21 cellular contexts compared by ENCODE assay signal in the genomic region with DNA sequence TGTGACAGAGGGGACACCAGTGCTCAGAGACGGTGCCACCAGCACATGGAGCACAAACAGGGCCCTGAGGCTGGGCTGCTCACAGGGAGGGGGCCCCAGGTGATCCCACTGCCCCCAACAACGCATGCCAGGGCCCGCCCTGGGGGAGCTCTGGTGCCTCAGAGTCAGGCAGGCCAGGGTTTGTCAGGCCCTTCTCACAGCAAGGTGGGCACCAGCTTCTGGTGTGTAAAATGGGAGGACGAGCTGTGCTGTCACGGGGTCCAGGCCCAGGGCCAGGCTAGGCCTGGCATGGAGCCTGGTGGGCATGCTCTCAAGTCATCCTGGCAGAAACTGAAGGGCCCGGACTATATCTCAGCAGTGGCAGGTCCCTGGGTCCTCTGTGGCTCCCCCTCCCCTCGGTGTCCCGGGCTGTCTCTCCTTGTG. TPM values are rescaled to one million over a fixed set of nuclear protein-coding genes. Genes with fewer than 3 reads are reported as not detected.
DNase-seq lines count a peak whose midpoint lies in the region; ATAC-seq and TF ChIP-seq lines count a peak whose summit lies in the region.
"Had no signal": no experiment of that assay in that cellular context is flagged by ENCODE, and none has a peak within 500 bp of the region (broad histone marks: within the 10 kb centered on the region; RNA-seq: fewer than 3 reads in every experiment).

No MANE protein-coding gene starts in this region.

- CTCF ChIA-PET in CD8-positive, alpha-beta T cell (lab: Charles Lee), result interaction anchor here (0.9 to 2.7 kb wide), 3 partner anchors 11 to 163 kb away, joined by 3 to 9 read pairs (median 3); no protein-coding TSS in a partner anchor

- H3K4me1 ChIP-seq in CD8-positive, alpha-beta T cell (ENCODE audit: insufficient read depth, low read length), result peaks cover 40% of the 10 kb centered on the region
- peaks cover 0 to 5% of the 10 kb centered on the region in 2 experiments for H3K4me1 ChIP-seq in trophoblast cell (ENCODE audit: control insufficient read depth in 1 of 2, insufficient read depth in 2 of 2, low read length in 2 of 2)
- H3K4me1 ChIP-seq: parathyroid adenoma had no signal

- H2BK5ac ChIP-seq in trophoblast cell (ENCODE audit: low read depth, low read length, poor library complexity), result no peak overlapping the region

- H3K23ac ChIP-seq in trophoblast cell (ENCODE audit: low read length), result no peak overlapping the region

- no peak overlapping the region for H2AK5ac ChIP-seq in trophoblast cell (ENCODE audit: low read length)

- H3K27ac Mint-ChIP-seq in T-helper 2 cell treated with Interferon-gamma antibody and Interleukin-4, amounts not matched to agents 5 μg/mL and 100 μg/mL, for 36 hours, result peak overlapping the region; percentile 90
- peak overlapping the region; percentile 92 for H3K27ac Mint-ChIP-seq in CD8-positive, alpha-beta T cell
- no peak overlapping the region for H3K27ac Mint-ChIP-seq in central memory CD8-positive, alpha-beta T cell (ENCODE audit: low read depth)
- H3K27ac Mint-ChIP-seq in naive B cell, result peak overlapping the region; percentile 54 to 96 (median 93)

- no peaks in the 10 kb centered on the region for H3K79me2 ChIP-seq in trophoblast cell (ENCODE audit: control insufficient read depth, insufficient read depth, low read length, poor library complexity)
- H3K79me2 ChIP-seq: hepatocyte, parathyroid adenoma had no signal

- no peak overlapping the region for H3K14ac ChIP-seq in trophoblast cell (ENCODE audit: low read length)

- no peak overlapping the region for H3K4me2 ChIP-seq in trophoblast cell (ENCODE audit: low read length)
- H3K4me2 ChIP-seq: hepatocyte, SK-N-SH had no signal

- H3K27me3 ChIP-seq in CD8-positive, alpha-beta T cell (ENCODE audit: insufficient read depth, low read length), result no peaks in the 10 kb centered on the region
- no peaks in the 10 kb centered on the region for H3K27me3 ChIP-seq in trophoblast cell (ENCODE audit: insufficient read depth, low read length)
- H3K27me3 ChIP-seq: cardiac muscle cell, hepatocyte had no signal

- H3K27me3 Mint-ChIP-seq in T-helper 2 cell treated with Interferon-gamma antibody and Interleukin-4, amounts not matched to agents 5 μg/mL and 100 μg/mL, for 36 hours (ENCODE audit: low read depth), result no peaks in the 10 kb centered on the region
- H3K27me3 Mint-ChIP-seq in CD8-positive, alpha-beta T cell (ENCODE audit: low read depth), result no peaks in the 10 kb centered on the region
- no peaks in the 10 kb centered on the region for H3K27me3 Mint-ChIP-seq in central memory CD8-positive, alpha-beta T cell
- H3K27me3 Mint-ChIP-seq in naive B cell, result no peaks in the 10 kb centered on the region

- H3K9me3 ChIP-seq in CD8-positive, alpha-beta T cell (ENCODE audit: low read length), result no peaks in the 10 kb centered on the region
- H3K9me3 ChIP-seq in trophoblast cell (ENCODE audit: insufficient read depth, low read depth, low read length), result no peaks in the 10 kb centered on the region
- H3K9me3 ChIP-seq: SK-N-SH had no signal

- H3K27ac ChIP-seq in CD8-positive, alpha-beta T cell (ENCODE audit: low read depth, low read length), result no peak overlapping the region
- H3K27ac ChIP-seq in trophoblast cell (ENCODE audit: low read depth, low read length), result no peak overlapping the region
- H3K27ac ChIP-seq: 22Rv1, cardiac muscle cell, hepatocyte, parathyroid adenoma had no signal

- no peak overlapping the region for H3K9ac ChIP-seq in trophoblast cell (ENCODE audit: low read length)
- H3K9ac ChIP-seq: parathyroid adenoma, SK-N-SH had no signal

- H3K79me1 ChIP-seq in trophoblast cell (ENCODE audit: low read length), result no peaks in the 10 kb centered on the region

- no peak overlapping the region for H2BK120ac ChIP-seq in trophoblast cell (ENCODE audit: insufficient read depth, low read length, poor library complexity)

- TF ChIP-seq CTCF in CD8-positive, alpha-beta T cell (IDR thresholded peaks at IDR 0.05), result no peak

- H3K4ac ChIP-seq in trophoblast cell (ENCODE audit: low read depth, low read length), result no peak overlapping the region

- no peak overlapping the region for H2AFZ ChIP-seq in trophoblast cell (ENCODE audit: insufficient read depth, low read length, poor library complexity)
- H2AFZ ChIP-seq: hepatocyte, parathyroid adenoma had no signal

- H3K36me3 Mint-ChIP-seq in T-helper 2 cell treated with Interferon-gamma antibody and Interleukin-4, amounts not matched to agents 5 μg/mL and 100 μg/mL, for 36 hours (ENCODE audit: low read depth), result peaks cover 47% of the 10 kb centered on the region
- H3K36me3 Mint-ChIP-seq in CD8-positive, alpha-beta T cell, result peaks cover 48% of the 10 kb centered on the region
- H3K36me3 Mint-ChIP-seq in central memory CD8-positive, alpha-beta T cell (ENCODE audit: insufficient read depth), result peaks cover 44% of the 10 kb centered on the region
- no peaks in the 10 kb centered on the region for H3K36me3 Mint-ChIP-seq in naive B cell

- ATAC-seq in CD8-positive, alpha-beta T cell, result no peak
- ATAC-seq in central memory CD8-positive, alpha-beta T cell (replicated peaks; ENCODE audit: extremely low read depth, poor library complexity, severe bottlenecking), result no peak
- no peak for ATAC-seq in naive B cell (ENCODE audit: low read depth in 2 of 2)
- no peak for ATAC-seq in GM21390 (IDR thresholded peaks at IDR 0.05; ENCODE audit: unreplicated experiment)
- ATAC-seq: Panc1 had no signal

- H3K4me3 Mint-ChIP-seq in T-helper 2 cell treated with Interferon-gamma antibody and Interleukin-4, amounts not matched to agents 5 μg/mL and 100 μg/mL, for 36 hours, result no peak overlapping the region
- H3K4me3 Mint-ChIP-seq in CD8-positive, alpha-beta T cell, result no peak overlapping the region
- peak overlapping the region; percentile 42 for H3K4me3 Mint-ChIP-seq in central memory CD8-positive, alpha-beta T cell
- peak overlapping the region in 3 of 8 donors; percentile 68 to 85 (median 70) for H3K4me3 Mint-ChIP-seq in naive B cell
- H3K4me3 Mint-ChIP-seq: CD14-positive monocyte, endodermal cell had no signal

- no peak overlapping the region for H2BK12ac ChIP-seq in trophoblast cell (ENCODE audit: low read length)

- no CpG with 5 or more reads among the region's 8 CpGs for WGBS in trophoblast cell (ENCODE audit: extremely low coverage, insufficient coverage, insufficient read length)

- POLR2A ChIA-PET in CD8-positive, alpha-beta T cell (lab: Charles Lee), result interaction anchor here (0.9 kb wide), 1 partner anchor 79 kb away, joined by 4 read pairs; no protein-coding TSS in a partner anchor

- no peak overlapping the region for H4K91ac ChIP-seq in trophoblast cell (ENCODE audit: low read depth, low read length)

- no peak overlapping the region for H4K8ac ChIP-seq in trophoblast cell (ENCODE audit: low read depth, low read length)

- H3K4me1 Mint-ChIP-seq in T-helper 2 cell treated with Interferon-gamma antibody and Interleukin-4, amounts not matched to agents 5 μg/mL and 100 μg/mL, for 36 hours (ENCODE audit: low read depth), result peaks cover 22% of the 10 kb centered on the region
- H3K4me1 Mint-ChIP-seq in CD8-positive, alpha-beta T cell (ENCODE audit: low read depth), result peaks cover 34% of the 10 kb centered on the region
- peaks cover 31% of the 10 kb centered on the region for H3K4me1 Mint-ChIP-seq in central memory CD8-positive, alpha-beta T cell
- H3K4me1 Mint-ChIP-seq in naive B cell, result peaks cover 17 to 28% (median 28%) of the 10 kb centered on the region in 3 donors
- H3K4me1 Mint-ChIP-seq: endodermal cell had no signal

- no peaks in the 10 kb centered on the region for H3K9me3 Mint-ChIP-seq in T-helper 2 cell treated with Interferon-gamma antibody and Interleukin-4, amounts not matched to agents 5 μg/mL and 100 μg/mL, for 36 hours
- no peaks in the 10 kb centered on the region for H3K9me3 Mint-ChIP-seq in CD8-positive, alpha-beta T cell
- no peaks in the 10 kb centered on the region for H3K9me3 Mint-ChIP-seq in central memory CD8-positive, alpha-beta T cell
- no peaks in the 10 kb centered on the region for H3K9me3 Mint-ChIP-seq in naive B cell
- H3K9me3 Mint-ChIP-seq: CD14-positive monocyte, endodermal cell had no signal

- H3K4me3 ChIP-seq in CD8-positive, alpha-beta T cell (ENCODE audit: low read depth, low read length), result no peak overlapping the region
- H3K4me3 ChIP-seq in trophoblast cell (ENCODE audit: low read depth, low read length), result no peak overlapping the region
- H3K4me3 ChIP-seq: cardiac muscle cell, hepatocyte had no signal

- no peak overlapping the region for H3K18ac ChIP-seq in trophoblast cell (ENCODE audit: low read length)

- intact Hi-C loops in CD8-positive, alpha-beta T cell (cut with DNase I, micrococcal nuclease), result loop anchor here in 1 of 2 experiments (5.0 kb wide), 1 partner anchor 77 kb away; a partner anchor contains a TSS

- no peak for DNase-seq in T-helper 2 cell treated with Interferon-gamma antibody and Interleukin-4, amounts not matched to agents 5 μg/mL and 100 μg/mL, for 36 hours (ENCODE audit: low spot score)
- DNase-seq in T-helper 2 cell (no peak), naive B cell (no peak), trophoblast cell (no peak), NOMO-1 treated with dmso at 0.1 percent for 144 hours (lab: John Stamatoyannopoulos, UW; ENCODE audit: unreplicated experiment) (no peak)
- DNase-seq in CD8-positive, alpha-beta T cell, result no peak
- no peak for DNase-seq in central memory CD8-positive, alpha-beta T cell (ENCODE audit: low spot score in 2 of 2)
- DNase-seq: DMS79, NCI-H1105, NCI-H748 treated with DMSO at 0.1 percent for 48 hours had no signal

- H3K36me3 ChIP-seq in CD8-positive, alpha-beta T cell (ENCODE audit: insufficient read depth, low read length), result peaks cover 10% of the 10 kb centered on the region
- peaks cover 83 to 85% of the 10 kb centered on the region in 2 experiments for H3K36me3 ChIP-seq in trophoblast cell (ENCODE audit: control insufficient read depth in 1 of 2, insufficient read depth in 2 of 2, low read length in 2 of 2)

- H4K12ac ChIP-seq in trophoblast cell (ENCODE audit: low read depth, low read length), result no peak overlapping the region

RNA-seq across cellular contexts. Expression of a gene that starts 34.5 kb away (rescaled TPM):
- not detected for total RNA-seq in CD8-positive, alpha-beta T cell
- polyA plus RNA-seq in naive B cell (ENCODE audit: low read depth in 6 of 6), result not detected
- 2.8 and 3.0 TPM in 2 replicates for polyA plus RNA-seq in trophoblast cell (2013)
- total RNA-seq: cardiac muscle cell, kidney epithelial cell, urinary bladder had no signal
- polyA plus RNA-seq: cardiac muscle cell, CD14-positive monocyte, SK-N-SH, urinary bladder had no signal

RNA-seq across cellular contexts. Expression of a gene that starts 48.7 kb away (rescaled TPM):
- 10 to 100 TPM; 22.6 to 24.7 TPM for total RNA-seq in CD8-positive, alpha-beta T cell
- 10 to 100 TPM; 16.8 to 30.6 (median 21.3) TPM for polyA plus RNA-seq in naive B cell (ENCODE audit: low read depth in 6 of 6)
- polyA plus RNA-seq in trophoblast cell (2013), result 15.9 and 16.3 TPM in 2 replicates
